In genomic region chr14:100816286-100816949, GRCh38 we compare ENCODE assay signal across 1 cellular context.
TF ChIP-seq lines count a peak whose summit lies in the region.

No MANE protein-coding gene starts in this region.

TF ChIP-seq in HepG2, 621 proteins besides CTCF, POLR2A, EP300 and RAD21 (continued from another document and continues in another):
- TF ChIP-seq MXD4 (CRISPR knock-in tag; IDR thresholded peaks at IDR 0.05) (no peak), YEATS2 (CRISPR knock-in tag; IDR thresholded peaks at IDR 0.05; ENCODE audit: borderline replicate concordance) (peak; percentile 7; the same call in 1 of the 2 replicates), GLMP (CRISPR knock-in tag; IDR thresholded peaks at IDR 0.05; ENCODE audit: borderline replicate concordance) (no peak), RBFOX2 (IDR thresholded peaks at IDR 0.05; ENCODE audit: low read depth, low read length) (peak; percentile 59), SAP130 (CRISPR knock-in tag; IDR thresholded peaks at IDR 0.05; ENCODE audit: low read depth) (peak; percentile 56; the same call in 1 of the 2 replicates), TAF1 (CRISPR knock-in tag; IDR thresholded peaks at IDR 0.05) (peak; percentile 37; the same call in 1 of the 2 replicates), ZNF121 (CRISPR knock-in tag; IDR thresholded peaks at IDR 0.05) (peak; percentile 45; the same call in 1 of the 2 replicates), KDM1A (CRISPR knock-in tag; IDR thresholded peaks at IDR 0.05) (peak; percentile 48; the same call in 1 of the 2 replicates), TIGD3 (CRISPR knock-in tag; IDR thresholded peaks at IDR 0.05; ENCODE audit: borderline replicate concordance) (no peak), THRA (CRISPR knock-in tag; IDR thresholded peaks at IDR 0.05; ENCODE audit: borderline replicate concordance) (peak; percentile 52; the same call in 1 of the 2 replicates), SNAPC2 (CRISPR knock-in tag; IDR thresholded peaks at IDR 0.05) (0 out of 2 replicates have a peak, but pooled peaks have one; percentile 6), SOX13 (IDR thresholded peaks at IDR 0.05) (no peak), SOX13 (CRISPR knock-in tag; conservative IDR thresholded peaks at IDR 0.05 in 1 of 2, IDR thresholded peaks at IDR 0.05 in 1 of 2) (peak in 1 of 2 experiments; percentile 71; a peak in 2 of 4 replicates), RCOR2 (CRISPR knock-in tag; IDR thresholded peaks at IDR 0.05) (peak; percentile 66; the same call in 1 of the 2 replicates), MIER3 (CRISPR knock-in tag; IDR thresholded peaks at IDR 0.05; ENCODE audit: borderline replicate concordance) (no peak), ZNF746 (CRISPR knock-in tag; IDR thresholded peaks at IDR 0.05) (peak; percentile 3; the same call in 1 of the 2 replicates), ZNF224 (CRISPR knock-in tag; IDR thresholded peaks at IDR 0.05) (0 out of 2 replicates have a peak, but pooled peaks have one; percentile 15), UBTF (CRISPR knock-in tag; IDR thresholded peaks at IDR 0.05) (peak; percentile 6; the same call in 1 of the 2 replicates), ZNF777 (CRISPR knock-in tag; IDR thresholded peaks at IDR 0.05) (no peak), REST (IDR thresholded peaks at IDR 0.05; ENCODE audit: borderline replicate concordance in 1 of 2, low read depth in 1 of 2, low read length in 2 of 2) (peak in 1 of 2 experiments; percentile 41; a peak in 2 of 4 replicates), ZFP62 (CRISPR knock-in tag; IDR thresholded peaks at IDR 0.05) (no peak), ZMYM3 (CRISPR knock-in tag; IDR thresholded peaks at IDR 0.05) (peak; percentile 67; the same call in 1 of the 2 replicates), CENPX (CRISPR knock-in tag; IDR thresholded peaks at IDR 0.05) (no peak), SP5 (CRISPR knock-in tag; IDR thresholded peaks at IDR 0.05; ENCODE audit: borderline replicate concordance, low read depth) (peak; percentile 53; the same call in 1 of the 2 replicates), KDM6A (CRISPR knock-in tag; IDR thresholded peaks at IDR 0.05; ENCODE audit: low read depth) (peak; percentile 89), RXRB (CRISPR knock-in tag; IDR thresholded peaks at IDR 0.05; ENCODE audit: borderline replicate concordance) (0 out of 2 replicates have a peak, but pooled peaks have one; percentile 69), ZNF546 (CRISPR knock-in tag; conservative IDR thresholded peaks at IDR 0.05) (no peak), GATAD2A (CRISPR knock-in tag; IDR thresholded peaks at IDR 0.05) (peak; percentile 72; the same call in 1 of the 2 replicates), ZNF784 (CRISPR knock-in tag; IDR thresholded peaks at IDR 0.05; ENCODE audit: borderline replicate concordance) (no peak), PCBP2 (optimal IDR thresholded peaks at IDR 0.05; ENCODE audit: low read depth, low read length, poor library complexity, severe bottlenecking) (peak; percentile 52), SKI (IDR thresholded peaks at IDR 0.05; ENCODE audit: partially characterized antibody) (peak; percentile 29), ZNF501 (CRISPR knock-in tag; IDR thresholded peaks at IDR 0.05) (no peak), ZNF879 (CRISPR knock-in tag; IDR thresholded peaks at IDR 0.05) (no peak), ZNF12 (CRISPR knock-in tag; IDR thresholded peaks at IDR 0.05) (peak; percentile 27; the same call in 1 of the 2 replicates), DMTF1 (CRISPR knock-in tag; IDR thresholded peaks at IDR 0.05) (no peak), HOXA5 (CRISPR knock-in tag; IDR thresholded peaks at IDR 0.05) (no peak), FOXK1 (CRISPR knock-in tag; IDR thresholded peaks at IDR 0.05; ENCODE audit: borderline replicate concordance, low read depth) (peak; percentile 42; the same call in 1 of the 2 replicates), SP2 (CRISPR knock-in tag; IDR thresholded peaks at IDR 0.05) (no peak), THAP7 (CRISPR knock-in tag; IDR thresholded peaks at IDR 0.05) (0 out of 2 replicates have a peak, but pooled peaks have one; percentile 11), HOMEZ (CRISPR knock-in tag; IDR thresholded peaks at IDR 0.05; ENCODE audit: low read depth) (peak; percentile 57; the same call in 1 of the 2 replicates), ZNF441 (CRISPR knock-in tag; IDR thresholded peaks at IDR 0.05; ENCODE audit: borderline replicate concordance) (peak; percentile 68)
